ENCODE assay signal across 10 cellular contexts in the genomic region with DNA sequence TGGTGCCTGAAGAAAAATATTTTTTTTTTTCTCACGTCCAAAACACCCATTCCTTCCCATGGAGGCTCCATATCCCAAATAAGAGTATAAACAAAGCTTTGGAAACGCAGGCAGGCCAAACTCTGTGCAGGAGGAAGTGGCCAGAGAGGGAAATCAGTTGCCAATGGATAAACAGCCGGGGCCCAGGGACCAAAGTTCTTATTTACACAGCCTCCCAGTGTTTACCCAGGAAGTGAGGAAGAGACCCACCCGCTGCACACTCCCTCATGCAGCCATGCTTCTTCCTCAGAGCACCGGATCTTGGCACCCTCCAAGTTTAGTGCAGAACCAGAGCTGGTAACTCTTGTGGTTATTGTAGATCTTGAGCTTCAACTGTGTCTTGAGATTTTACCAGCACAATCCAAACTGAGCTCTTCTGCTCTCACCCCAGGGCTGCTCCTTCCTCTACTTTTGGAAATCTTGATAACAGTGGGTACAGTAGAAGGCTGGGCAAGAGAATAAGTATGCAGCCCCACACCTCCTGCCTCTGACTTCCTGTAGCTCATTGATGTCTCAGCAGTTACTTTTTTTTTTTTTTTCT. TPM values are rescaled to one million over a fixed set of nuclear protein-coding genes. Genes with fewer than 3 reads are reported as not detected.
DNase-seq lines count a peak whose midpoint lies in the region; ATAC-seq and TF ChIP-seq lines count a peak whose summit lies in the region.
"Had no signal": no experiment of that assay in that cellular context is flagged by ENCODE, and none has a peak within 500 bp of the region (broad histone marks: within the 10 kb centered on the region; RNA-seq: fewer than 3 reads in every experiment).

No MANE protein-coding gene starts in this region.

- 0 out of 2 replicates have a peak, but pooled peaks cover 2% of the 10 kb centered on the region for H4K20me1 ChIP-seq in DND-41 (ENCODE audit: insufficient read depth, low read length)

- H3K36me3 ChIP-seq in DND-41 (ENCODE audit: insufficient read depth, low read length), result peaks cover 91% of the 10 kb centered on the region

- intact Hi-C loops in natural killer cell (cut with micrococcal nuclease), result no loop called here

- no peaks in the 10 kb centered on the region for H3K9me3 Mint-ChIP-seq in activated naive CD8-positive, alpha-beta T cell treated with anti-CD3 and anti-CD28 coated beads for 36 hours
- no peaks in the 10 kb centered on the region for H3K9me3 Mint-ChIP-seq in natural killer cell

- H3K79me2 ChIP-seq in DND-41 (ENCODE audit: insufficient read depth, low read length), result peaks cover 60% of the 10 kb centered on the region

- peak overlapping the region; percentile 32 for H3K4me3 Mint-ChIP-seq in activated naive CD8-positive, alpha-beta T cell treated with anti-CD3 and anti-CD28 coated beads for 36 hours
- peak overlapping the region; percentile 70 for H3K4me3 Mint-ChIP-seq in natural killer cell

- peaks cover 25% of the 10 kb centered on the region for H3K36me3 Mint-ChIP-seq in activated naive CD8-positive, alpha-beta T cell treated with anti-CD3 and anti-CD28 coated beads for 36 hours
- peaks cover 3% of the 10 kb centered on the region for H3K36me3 Mint-ChIP-seq in natural killer cell

- no peaks in the 10 kb centered on the region for H3K27me3 Mint-ChIP-seq in activated naive CD8-positive, alpha-beta T cell treated with anti-CD3 and anti-CD28 coated beads for 36 hours
- no peaks in the 10 kb centered on the region for H3K27me3 Mint-ChIP-seq in natural killer cell (ENCODE audit: low read depth in 2 of 2)

- no peaks in the 10 kb centered on the region for H3K27me3 ChIP-seq in DND-41 (ENCODE audit: insufficient read depth, low read length, poor library complexity)

- peaks cover 31% of the 10 kb centered on the region for H3K4me1 Mint-ChIP-seq in activated naive CD8-positive, alpha-beta T cell treated with anti-CD3 and anti-CD28 coated beads for 36 hours
- H3K4me1 Mint-ChIP-seq in natural killer cell, result peaks cover 26% of the 10 kb centered on the region in 2 donors

- DNase-seq in DND-41 (peak; percentile 48), NCI-H526 treated with DMSO at 0.1 percent for 48 hours (lab: John Stamatoyannopoulos, UW) (peak; percentile 25), natural killer cell (no peak), hepatic stellate cell (ENCODE audit: low spot score) (no peak), SKM-1 (lab: John Stamatoyannopoulos, UW; ENCODE audit: unreplicated experiment) (no peak)
- no peak for DNase-seq in activated naive CD8-positive, alpha-beta T cell treated with anti-CD3 and anti-CD28 coated beads for 36 hours
- DNase-seq: HCEC 1CT; NK-92 treated with Interleukin-12 subunit alpha and Interleukin-12 subunit beta, amount 100 ng/mL, for 24 hours had no signal

- TF ChIP-seq CTCF in DND-41 (IDR thresholded peaks at IDR 0.05; ENCODE audit: borderline replicate concordance, extremely low read depth, low read length, poor library complexity, severe bottlenecking), result no peak
- TF ChIP-seq CTCF in natural killer cell (IDR thresholded peaks at IDR 0.05), result no peak

- peak overlapping the region; percentile 42 for H3K4me2 ChIP-seq in DND-41 (ENCODE audit: insufficient read depth, low read length)

- no peak overlapping the region for H2AFZ ChIP-seq in DND-41 (ENCODE audit: low read depth, low read length)

- peaks cover 26% of the 10 kb centered on the region for H3K4me1 ChIP-seq in DND-41 (ENCODE audit: insufficient read depth, low read length)

- H3K4me3 ChIP-seq in DND-41 (ENCODE audit: low read depth in 1 of 2, low read length in 2 of 2), result 0 out of 4 replicates have a peak overlapping the region, but pooled peaks of 1 of the 2 experiments have one; percentile 12

- H3K9ac ChIP-seq in DND-41 (ENCODE audit: low read depth, low read length), result peak overlapping the region; percentile 29; the same call in 1 of the 2 replicates

- H3K27ac ChIP-seq in DND-41 (ENCODE audit: low read length), result peak overlapping the region; percentile 74

- peak overlapping the region; percentile 84 for H3K27ac Mint-ChIP-seq in activated naive CD8-positive, alpha-beta T cell treated with anti-CD3 and anti-CD28 coated beads for 36 hours
- H3K27ac Mint-ChIP-seq in natural killer cell, result peak overlapping the region; percentile 75 to 80

- ATAC-seq in DND-41 (ENCODE audit: insufficient read depth, low read depth) (peak; percentile 83), natural killer cell (peak; percentile 72 to 86 (median 77)), HG03159 (IDR thresholded peaks at IDR 0.05; ENCODE audit: unreplicated experiment) (no peak), HG02763 (IDR thresholded peaks at IDR 0.05; ENCODE audit: unreplicated experiment) (no peak)

- no peaks in the 10 kb centered on the region for H3K9me3 ChIP-seq in DND-41 (ENCODE audit: insufficient read depth, low read length, severe bottlenecking)

RNA-seq across cellular contexts. Expression of a gene that starts 14.2 kb away (rescaled TPM):
- 10 to 100 TPM; 26.4 to 26.7 TPM for total RNA-seq in activated naive CD8-positive, alpha-beta T cell treated with anti-CD3 and anti-CD28 coated beads for 36 hours
- total RNA-seq in natural killer cell, result 10 to 100 TPM; 21.7 to 26.1 (median 21.8) TPM

RNA-seq across cellular contexts. Expression of a gene that starts 29.9 kb away (rescaled TPM):
- total RNA-seq in activated naive CD8-positive, alpha-beta T cell treated with anti-CD3 and anti-CD28 coated beads for 36 hours, result 100 to 1,000 TPM; 142 to 149 TPM
- 100 to 1,000 TPM; 110 to 133 (median 125) TPM for total RNA-seq in natural killer cell

RNA-seq across cellular contexts. Expression of a gene that starts 40.5 kb away (rescaled TPM):
- total RNA-seq in activated naive CD8-positive, alpha-beta T cell treated with anti-CD3 and anti-CD28 coated beads for 36 hours, result 1 to 10 TPM; 2.8 to 3.6 TPM
- total RNA-seq in natural killer cell, result 10 to 100 TPM; 18.3 to 23.5 (median 21.0) TPM

RNA-seq across cellular contexts. Expression of a gene that starts 40.5 kb away (rescaled TPM):
- under 1 TPM; 0.48 to 0.60 TPM for total RNA-seq in activated naive CD8-positive, alpha-beta T cell treated with anti-CD3 and anti-CD28 coated beads for 36 hours
- total RNA-seq in natural killer cell, result 1 to 10 TPM; 1.2 to 3.7 (median 1.4) TPM

Comparison
In these comparisons a context has a peak if more than half of its experiments do, and no peak if none do; other contexts are left out.
1. ATAC-seq: peak in DND-41 (single experiment) and natural killer cell (3 of 3); none in HG03159 (single experiment) and HG02763 (single experiment).
2. DNase-seq: peak in DND-41 (single experiment) and NCI-H526 treated with DMSO at 0.1 percent for 48 hours (single experiment); none in activated naive CD8-positive, alpha-beta T cell treated with anti-CD3 and anti-CD28 coated beads for 36 hours (single experiment), natural killer cell (single experiment), hepatic stellate cell (single experiment) and SKM-1 (single experiment).
3. RNA of a gene that starts 40.5 kb away (total RNA-seq): 18.3 to 23.5 TPM in natural killer cell; 2.8 to 3.6 TPM in activated naive CD8-positive, alpha-beta T cell treated with anti-CD3 and anti-CD28 coated beads for 36 hours; every median in the first group is over 4 times any median in the second.